28 cellular contexts compared by ENCODE assay signal in genomic region chr11:45429719-45430118, GRCh38.
"Had no signal": no experiment of that assay in that cellular context is flagged by ENCODE, and none has a peak within 500 bp of the region (broad histone marks: within the 10 kb centered on the region; RNA-seq: fewer than 3 reads in every experiment).

No MANE protein-coding gene starts in this region.

- H3K36me3 ChIP-seq: neutrophil, pancreas, spleen, suprapubic skin, tibial artery, transverse colon, upper lobe of right lung, uterus had no signal

- ATAC-seq: naive thymus-derived CD8-positive, alpha-beta T cell; natural killer cell treated with Interleukin-12 subunit alpha and Interleukin-12 subunit beta and Interleukin-15 and Interleukin-18, amount 100 ng/mL, for 72 hours; pancreas; psoas muscle; right cardiac atrium; sciatic nerve; stimulated activated memory B cell treated with anti-CD40 and anti-IgM and Interleukin-4, amounts not matched to agents 10 μg/mL and 1 μg/mL and 100 μg/mL, for 72 hours; stimulated activated naive CD8-positive, alpha-beta T cell treated with anti-CD3 and anti-CD28 coated beads, Interleukin-15, amount 100 ng/mL, for 72 hours; stimulated activated naive CD8-positive, alpha-beta T cell treated with anti-CD3 and anti-CD28 coated beads, Interleukin-15, Interleukin-2, amounts not matched to agents 100 U/mL and 50 U/mL, for 24 hours; upper lobe of right lung had no signal

- H3K27me3 ChIP-seq: pancreas, testis, uterus had no signal

- H3K27ac ChIP-seq: neutrophil, pancreas, psoas muscle, skin epidermis, spleen, suprapubic skin, testis, tibial artery, transverse colon, upper lobe of right lung, uterus had no signal

- H3K9me3 ChIP-seq: neutrophil, pancreas, psoas muscle, spleen, suprapubic skin, testis, tibial artery, transverse colon, upper lobe of right lung, uterus had no signal

- H3K4me1 ChIP-seq: pancreas, psoas muscle, spleen, suprapubic skin, transverse colon, upper lobe of right lung, uterus had no signal

- H3K4me3 ChIP-seq: pancreas, psoas muscle, skin epidermis, smooth muscle cell, spleen, suprapubic skin, testis, tibial artery, transverse colon, upper lobe of right lung, uterus had no signal

- FAIRE-seq: pancreas had no signal

- DNase-seq: naive thymus-derived CD8-positive, alpha-beta T cell; nephron progenitor cell; nucleus accumbens; pancreas; psoas muscle; right cardiac atrium; spleen; stimulated activated CD4-positive, alpha-beta T cell treated with anti-CD3 and anti-CD28 coated beads, Interleukin-12 subunit alpha, Interleukin-12 subunit beta, amount 100 ng/mL, for 4 hours; stimulated activated CD4-positive, alpha-beta T cell treated with anti-CD3 and anti-CD28 coated beads, Interleukin-1b, Interleukin-23, amount 100 ng/mL, for 48 hours; stimulated activated CD4-positive, alpha-beta T cell treated with anti-CD3 and anti-CD28 coated beads, Interleukin-4, amount 100 ng/mL, for 1 hour; stimulated activated CD4-positive, alpha-beta T cell treated with anti-CD3 and anti-CD28 coated beads, Interleukin-4, amount 100 ng/mL, for 4 hours; stimulated activated CD8-positive, alpha-beta memory T cell treated with anti-CD3 and anti-CD28 coated beads, Interleukin-4, amount 100 ng/mL, for 48 hours; stimulated activated naive CD4-positive, alpha-beta T cell; stimulated activated naive CD8-positive, alpha-beta T cell treated with anti-CD3 and anti-CD28 coated beads, Interleukin-15, amount 100 ng/mL, for 72 hours; stimulated activated naive CD8-positive, alpha-beta T cell treated with anti-CD3 and anti-CD28 coated beads, Interleukin-15, Interleukin-2, amounts not matched to agents 100 U/mL and 50 U/mL, for 24 hours; substantia nigra; testis; tibial artery; transverse colon; upper lobe of right lung; uterus had no signal

- H3K4me2 ChIP-seq: smooth muscle cell had no signal
